Comparison of ENCODE assay signal across 8 cellular contexts in the genomic region with DNA sequence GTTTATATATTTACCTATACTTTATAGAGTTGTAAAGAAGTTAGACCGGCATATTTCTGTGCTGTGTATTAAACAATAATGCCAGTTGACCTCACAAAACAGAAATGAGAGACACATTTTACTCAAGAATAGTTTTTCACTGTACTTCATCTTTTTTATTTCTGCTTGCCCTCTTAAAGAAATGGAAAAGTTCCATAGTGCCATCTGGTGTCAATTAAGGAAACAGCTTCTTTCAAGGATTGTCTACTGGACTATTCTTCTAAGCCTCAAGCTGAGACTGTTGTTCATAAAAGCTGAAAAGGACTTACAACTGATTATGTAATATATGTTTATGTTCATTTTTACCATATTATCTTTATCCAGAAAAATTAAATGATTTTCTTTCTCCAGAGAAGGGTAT.
DNase-seq lines count a peak whose midpoint lies in the region; ATAC-seq and TF ChIP-seq lines count a peak whose summit lies in the region.

No MANE protein-coding gene starts in this region.

- H3K36me3 ChIP-seq in transverse colon, result no peaks in the 10 kb centered on the region

- H3K4me1 Mint-ChIP-seq in stimulated activated memory B cell treated with anti-CD40 and anti-IgM and Interleukin-4, amounts not matched to agents 10 μg/mL and 1 μg/mL and 100 μg/mL, for 72 hours, result no peaks in the 10 kb centered on the region

- no peak overlapping the region for H3K4me3 ChIP-seq in transverse colon

- TF ChIP-seq CTCF in transverse colon (IDR thresholded peaks at IDR 0.05), result no peak

- no peak overlapping the region for H3K4me3 Mint-ChIP-seq in stimulated activated memory B cell treated with anti-CD40 and anti-IgM and Interleukin-4, amounts not matched to agents 10 μg/mL and 1 μg/mL and 100 μg/mL, for 72 hours

- ATAC-seq in GM18868 (IDR thresholded peaks at IDR 0.05; ENCODE audit: unreplicated experiment), result peak; percentile 61
- ATAC-seq in stimulated activated memory B cell treated with anti-CD40 and anti-IgM and Interleukin-4, amounts not matched to agents 10 μg/mL and 1 μg/mL and 100 μg/mL, for 72 hours, result no peak
- ATAC-seq in GM21515 (IDR thresholded peaks at IDR 0.05; ENCODE audit: unreplicated experiment), result no peak
- ATAC-seq in activated naive CD4-positive, alpha-beta T cell treated with anti-CD3 and anti-CD28 coated beads, Interleukin-2, amount 50 U/mL, for 72 hours, result no peak

- no peaks in the 10 kb centered on the region for H3K36me3 Mint-ChIP-seq in stimulated activated memory B cell treated with anti-CD40 and anti-IgM and Interleukin-4, amounts not matched to agents 10 μg/mL and 1 μg/mL and 100 μg/mL, for 72 hours
- no peaks in the 10 kb centered on the region for H3K36me3 Mint-ChIP-seq in activated naive CD4-positive, alpha-beta T cell treated with anti-CD3 and anti-CD28 coated beads, Interleukin-2, amount 50 U/mL, for 72 hours

- H3K4me1 ChIP-seq in transverse colon, result no peaks in the 10 kb centered on the region

- no peaks in the 10 kb centered on the region for H3K9me3 ChIP-seq in transverse colon

- H3K27ac ChIP-seq in transverse colon, result no peak overlapping the region

- no peak for TF ChIP-seq EP300 in transverse colon (IDR thresholded peaks at IDR 0.05; ENCODE audit: low read depth)

- WGBS in transverse colon (ENCODE audit: low coverage in 1 of 2), 2 donors, result 10 to 19% methylated on average over 1 of the region's 1 CpG

- H3K27me3 ChIP-seq in transverse colon, result no peaks in the 10 kb centered on the region

- in situ Hi-C loops in transverse colon (cut with MboI; ENCODE audit: low pct_ligation_motif_present in 1 of 4, low pct_unique_long_range_greater_than_20kb in 1 of 4, low sequenced_read_pairs in 3 of 4), result no loop called here

- DNase-seq in NCI-H146 (lab: John Stamatoyannopoulos, UW), result peak; percentile 69
- peak; percentile 34 for DNase-seq in astrocyte of the hippocampus (ENCODE audit: low read depth, low spot score)
- DNase-seq in myocyte (ENCODE audit: low read depth), result peak; percentile 36
- no peak for DNase-seq in transverse colon
- DNase-seq in activated naive CD4-positive, alpha-beta T cell treated with anti-CD3 and anti-CD28 coated beads, Interleukin-2, amount 50 U/mL, for 72 hours (ENCODE audit: low spot score in 2 of 2), result no peak

- H3K9me3 Mint-ChIP-seq in stimulated activated memory B cell treated with anti-CD40 and anti-IgM and Interleukin-4, amounts not matched to agents 10 μg/mL and 1 μg/mL and 100 μg/mL, for 72 hours, result peaks cover under 1% of the 10 kb centered on the region
- H3K9me3 Mint-ChIP-seq in activated naive CD4-positive, alpha-beta T cell treated with anti-CD3 and anti-CD28 coated beads, Interleukin-2, amount 50 U/mL, for 72 hours, result peaks cover 0 to 1% of the 10 kb centered on the region in 2 donors

- TF ChIP-seq POLR2A in transverse colon (IDR thresholded peaks at IDR 0.05), result no peak

- no peak overlapping the region for H3K27ac Mint-ChIP-seq in stimulated activated memory B cell treated with anti-CD40 and anti-IgM and Interleukin-4, amounts not matched to agents 10 μg/mL and 1 μg/mL and 100 μg/mL, for 72 hours
- no peak overlapping the region for H3K27ac Mint-ChIP-seq in activated naive CD4-positive, alpha-beta T cell treated with anti-CD3 and anti-CD28 coated beads, Interleukin-2, amount 50 U/mL, for 72 hours

- intact Hi-C loops in transverse colon (cut with DNase I; ENCODE audit: low total_unique reads), result no loop called here

- H3K27me3 Mint-ChIP-seq in stimulated activated memory B cell treated with anti-CD40 and anti-IgM and Interleukin-4, amounts not matched to agents 10 μg/mL and 1 μg/mL and 100 μg/mL, for 72 hours, result no peaks in the 10 kb centered on the region

Comparison
In these comparisons a context has a peak if more than half of its experiments do, and no peak if none do; other contexts are left out.
1. DNase-seq: peak in NCI-H146 (single experiment), astrocyte of the hippocampus (single experiment) and myocyte (single experiment); none in transverse colon (single experiment) and activated naive CD4-positive, alpha-beta T cell treated with anti-CD3 and anti-CD28 coated beads, Interleukin-2, amount 50 U/mL, for 72 hours (0 of 2).